In the genomic region with DNA sequence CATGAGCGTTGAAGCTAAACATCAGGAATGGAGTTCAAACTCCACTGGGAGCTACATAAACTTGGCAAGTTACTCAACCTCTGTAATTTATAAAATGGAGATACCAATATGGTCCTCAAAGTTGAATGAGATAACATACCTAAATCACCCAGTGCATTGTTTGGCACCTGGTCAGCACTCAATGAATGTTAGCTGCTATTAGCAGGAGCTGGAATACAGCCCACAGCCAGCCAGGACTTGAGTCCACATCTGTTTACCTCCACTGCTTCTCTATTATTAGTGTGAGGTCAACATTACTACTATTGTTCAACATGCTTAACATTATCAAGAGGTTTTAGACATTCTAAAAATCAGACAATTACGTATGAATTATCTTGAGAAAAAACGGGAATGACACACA, we compare ENCODE assay signal across 18 cellular contexts.
DNase-seq lines count a peak whose midpoint lies in the region; ATAC-seq, FAIRE-seq and TF ChIP-seq lines count a peak whose summit lies in the region.
"Had no signal": no experiment of that assay in that cellular context is flagged by ENCODE, and none has a peak within 500 bp of the region (broad histone marks: within the 10 kb centered on the region; RNA-seq: fewer than 3 reads in every experiment).

No MANE protein-coding gene starts in this region.

- DNase-seq in Right ventricle myocardium inferior (ENCODE audit: missing footprints) = no peak
- DNase-seq in left ventricle myocardium inferior = no peak
- DNase-seq in NCI-H774 (lab: John Stamatoyannopoulos, UW) = peak; percentile 32
- DNase-seq in left cardiac atrium = peak; percentile 25
- DNase-seq in pancreas = peak in 3 of 6 donors; percentile 15 to 38 (median 28)
- no peak for DNase-seq in SK-N-DZ (ENCODE audit: low spot score)
- DNase-seq: HFFc6, Kasumi-1, NCI-H1436, NCI-H2081 treated with DMSO at 0.1 percent for 48 hours, NCI-H524, SIG-M5 had no signal

- no peaks in the 10 kb centered on the region for H3K27me3 ChIP-seq in left ventricle myocardium inferior (ENCODE audit: low read depth)
- no peaks in the 10 kb centered on the region for H3K27me3 ChIP-seq in pancreas
- H3K27me3 ChIP-seq: BLaER1 treated with 17β-estradiol and CSF1 and Interleukin-3, amounts not matched to agents 10 nM and 100 nM had no signal

- no peak for FAIRE-seq in pancreas (lab: Jason Lieb, UNC)
- FAIRE-seq: A204.1, GM12892, H54 had no signal

- 21 to 25% methylated on average over 3 of the region's 3 CpGs for WGBS in pancreas, 2 donors

- H3K4me1 ChIP-seq in left ventricle myocardium inferior = peaks cover 54% of the 10 kb centered on the region
- H3K4me1 ChIP-seq in pancreas = peaks cover 3 to 14% (median 4%) of the 10 kb centered on the region in 3 donors
- H3K4me1 ChIP-seq: BLaER1 treated with 17β-estradiol and CSF1 and Interleukin-3, amounts not matched to agents 10 nM and 100 nM had no signal

- ATAC-seq in Right ventricle myocardium inferior = peak; percentile 61
- peak in 1 of 2 donors; percentile 21 for ATAC-seq in left cardiac atrium
- peak; percentile 48 to 69 (median 52) for ATAC-seq in pancreas
- ATAC-seq in GM19035 (IDR thresholded peaks at IDR 0.05; ENCODE audit: unreplicated experiment) = no peak
- no peak for ATAC-seq in GM19455 (IDR thresholded peaks at IDR 0.05; ENCODE audit: unreplicated experiment)

- TF ChIP-seq CTCF in left ventricle myocardium inferior (IDR thresholded peaks at IDR 0.05; ENCODE audit: borderline replicate concordance) = no peak
- TF ChIP-seq CTCF in pancreas (IDR thresholded peaks at IDR 0.05) = no peak

- intact Hi-C loops in Right ventricle myocardium inferior (cut with DNase I) (no loop called here), left ventricle myocardium inferior (cut with micrococcal nuclease) (no loop called here), left cardiac atrium (cut with DNase I) (loop anchor here in 1 of 2 donors (10.0 kb wide), 1 partner anchor 90 kb away; no protein-coding TSS in a partner anchor), pancreas (cut with DNase I) (no loop called here)

- no peak overlapping the region for H3K27ac ChIP-seq in left ventricle myocardium inferior (replicated peaks)
- no peak overlapping the region for H3K27ac ChIP-seq in pancreas
- H3K27ac ChIP-seq: BLaER1 treated with 17β-estradiol and CSF1 and Interleukin-3, amounts not matched to agents 10 nM and 100 nM had no signal

- H3K9me3 ChIP-seq in left ventricle myocardium inferior (replicated peaks) (peaks cover 18% of the 10 kb centered on the region), pancreas (no peaks in the 10 kb centered on the region)
- H3K9me3 ChIP-seq: BLaER1 treated with 17β-estradiol and CSF1 and Interleukin-3, amounts not matched to agents 10 nM and 100 nM had no signal

- H3K36me3 ChIP-seq in left ventricle myocardium inferior (no peaks in the 10 kb centered on the region), pancreas (no peaks in the 10 kb centered on the region)
- H3K36me3 ChIP-seq: BLaER1 treated with 17β-estradiol and CSF1 and Interleukin-3, amounts not matched to agents 10 nM and 100 nM had no signal

- no peak overlapping the region for H3K4me3 ChIP-seq in left ventricle myocardium inferior
- no peak overlapping the region for H3K4me3 ChIP-seq in pancreas
- H3K4me3 ChIP-seq: BLaER1 treated with 17β-estradiol and CSF1 and Interleukin-3, amounts not matched to agents 10 nM and 100 nM had no signal

Comparison
In these comparisons a context has a peak if more than half of its experiments do, and no peak if none do; other contexts are left out.
1. DNase-seq: peak in NCI-H774 (single experiment) and left cardiac atrium (single experiment); none in Right ventricle myocardium inferior (single experiment), left ventricle myocardium inferior (single experiment) and SK-N-DZ (single experiment).
2. ATAC-seq: peak in Right ventricle myocardium inferior (single experiment) and pancreas (4 of 4); none in GM19035 (single experiment) and GM19455 (single experiment).